Comparison of ENCODE assay signal across 8 cellular contexts in the genomic region with DNA sequence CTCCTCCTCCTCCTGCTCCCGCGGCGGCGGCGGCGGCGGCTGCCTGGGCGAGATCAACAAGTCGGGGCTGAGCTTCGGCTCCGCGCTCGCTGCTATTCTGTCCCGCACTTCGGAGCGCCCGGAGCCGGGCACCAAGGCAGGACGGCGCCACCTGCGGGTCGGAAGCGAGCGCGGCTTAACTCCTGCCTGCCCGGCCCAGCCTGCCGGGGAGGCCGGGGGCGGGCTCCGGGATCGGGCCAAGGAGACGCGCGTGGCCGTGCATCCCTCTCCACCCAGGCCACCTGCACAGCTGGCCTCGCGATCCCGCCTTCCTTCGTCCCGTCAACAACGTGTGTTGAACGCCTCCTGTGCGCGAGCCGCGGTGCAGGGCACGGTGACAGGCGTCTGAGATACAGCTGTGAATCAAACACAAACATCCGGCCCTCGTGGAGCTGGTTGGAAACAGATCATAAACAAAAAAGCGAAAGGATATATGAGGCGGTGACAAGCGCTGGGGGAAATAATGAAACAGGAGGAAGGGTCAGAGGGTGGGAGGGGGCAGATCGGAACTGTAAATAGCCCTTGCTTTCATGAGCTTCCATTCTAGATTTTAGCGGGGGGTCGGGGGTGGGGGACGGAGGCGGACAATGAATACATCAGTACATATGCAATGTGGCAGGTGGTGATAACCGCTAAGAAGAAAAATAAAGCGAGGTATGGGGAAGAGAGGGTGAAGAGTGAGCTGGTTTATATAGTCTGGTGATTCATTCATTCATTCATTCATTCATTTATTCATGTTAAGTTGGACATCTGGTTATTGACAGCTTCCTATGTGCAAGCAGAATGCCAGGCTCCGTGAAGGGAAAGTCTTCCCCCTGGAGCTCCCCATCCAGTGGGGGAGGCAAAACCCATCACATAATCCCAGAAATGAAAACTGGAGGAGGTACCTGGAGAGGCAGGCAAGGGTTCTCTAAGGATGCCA. TPM values are rescaled to one million over a fixed set of nuclear protein-coding genes. Genes with fewer than 3 reads are reported as not detected.
DNase-seq lines count a peak whose midpoint lies in the region; ATAC-seq and TF ChIP-seq lines count a peak whose summit lies in the region.

No MANE protein-coding gene starts in this region.

- no peaks in the 10 kb centered on the region for H3K36me3 ChIP-seq in hepatocyte (replicated peaks; ENCODE audit: insufficient read depth, low read depth)
- no peaks in the 10 kb centered on the region for H3K36me3 ChIP-seq in rectal smooth muscle tissue (ENCODE audit: control insufficient read depth, insufficient read depth, low read length)

- no peak overlapping the region for H2AFZ ChIP-seq in hepatocyte

- peaks cover 2% of the 10 kb centered on the region for H3K36me3 Mint-ChIP-seq in T-helper 17 cell (ENCODE audit: low read depth)

- H3K79me2 ChIP-seq in hepatocyte, result no peaks in the 10 kb centered on the region

- peak overlapping the region; percentile 88 for H3K4me2 ChIP-seq in hepatocyte

- H3K4me1 ChIP-seq in hepatocyte (ENCODE audit: insufficient read depth), result peaks cover 9% of the 10 kb centered on the region
- no peaks in the 10 kb centered on the region for H3K4me1 ChIP-seq in rectal smooth muscle tissue (ENCODE audit: control insufficient read depth, insufficient read depth, low read length)

- no peaks in the 10 kb centered on the region for H3K9me3 ChIP-seq in T-helper 17 cell (ENCODE audit: control insufficient read depth, low read length, poor library complexity, severe bottlenecking)
- H3K9me3 ChIP-seq in hepatocyte (ENCODE audit: low read depth), result no peaks in the 10 kb centered on the region

- no peaks in the 10 kb centered on the region for H3K9me2 ChIP-seq in hepatocyte (replicated peaks; ENCODE audit: insufficient read depth)

- peak overlapping the region; percentile 91 for H3K4me3 Mint-ChIP-seq in T-helper 17 cell

- H3K9ac ChIP-seq in rectal smooth muscle tissue (ENCODE audit: low read length), result no peak overlapping the region

- peaks cover 9% of the 10 kb centered on the region for H3K4me1 Mint-ChIP-seq in T-helper 17 cell

- 5% methylated on average over 32 of the region's 61 CpGs for WGBS in hepatocyte (ENCODE audit: low lambda C conversion rate, missing lambda C conversion rate)

- no peaks in the 10 kb centered on the region for H4K20me1 ChIP-seq in hepatocyte (ENCODE audit: insufficient read depth, poor library complexity, severe bottlenecking)

- no peak overlapping the region for H3K27ac ChIP-seq in hepatocyte
- no peak overlapping the region for H3K27ac ChIP-seq in rectal smooth muscle tissue (ENCODE audit: low read depth, low read length)

- peaks cover 53% of the 10 kb centered on the region for H3K27me3 ChIP-seq in hepatocyte
- no peaks in the 10 kb centered on the region for H3K27me3 ChIP-seq in rectal smooth muscle tissue (ENCODE audit: control insufficient read depth, insufficient read depth, low read length)

- peak overlapping the region; percentile 39 for H3K4me3 ChIP-seq in astrocyte of the cerebellum (ENCODE audit: low read depth, low read length)
- H3K4me3 ChIP-seq in hepatocyte, result peak overlapping the region; percentile 5
- H3K4me3 ChIP-seq in rectal smooth muscle tissue (ENCODE audit: low read length), result peak overlapping the region; percentile 68

- ATAC-seq in T-helper 17 cell (peak; percentile 83), GM19351 (IDR thresholded peaks at IDR 0.05; ENCODE audit: unreplicated experiment) (no peak), GM19455 (IDR thresholded peaks at IDR 0.05; ENCODE audit: unreplicated experiment) (no peak)

- H3K27ac Mint-ChIP-seq in T-helper 17 cell, result no peak overlapping the region

- in situ Hi-C loops in astrocyte of the cerebellum (cut with HindIII; ENCODE audit: low sequenced_read_pairs), result no loop called here

- DNase-seq in GM10266 (ENCODE audit: extremely low spot score), result peak; percentile 83
- peak; percentile 83 to 92 (median 85) for DNase-seq in NCI-H1417 (lab: John Stamatoyannopoulos, UW)
- DNase-seq in T-helper 17 cell, result peak; percentile 28 to 55 (median 32)
- peak; percentile 52 for DNase-seq in astrocyte of the cerebellum (ENCODE audit: low read depth)
- DNase-seq in hepatocyte (ENCODE audit: low spot score), result peak; percentile 92

- TF ChIP-seq CTCF in GM10266 (IDR thresholded peaks at IDR 0.05; ENCODE audit: control insufficient read depth, insufficient read depth, low read depth, missing control alignments), result peak; percentile 69
- peak; percentile 71 for TF ChIP-seq CTCF in astrocyte of the cerebellum (IDR thresholded peaks at IDR 0.05; ENCODE audit: low read depth, low read length, missing control alignments)
- peak; percentile 87 for TF ChIP-seq CTCF in hepatocyte (IDR thresholded peaks at IDR 0.05; ENCODE audit: poor library complexity)

- H3K27me3 Mint-ChIP-seq in T-helper 17 cell, result peaks cover 78% of the 10 kb centered on the region

RNA-seq across cellular contexts. Expression of gene KCNB1, which starts 2.0 kb away (rescaled TPM):
- under 1 TPM; 0.12 to 0.21 TPM for total RNA-seq in T-helper 17 cell
- 0.37 and 0.44 TPM in 2 replicates for total RNA-seq in hepatocyte
- polyA plus RNA-seq in hepatocyte, result 1.0 and 1.5 TPM in 2 replicates

Comparison
In these comparisons a context has a peak if more than half of its experiments do, and no peak if none do; other contexts are left out.
1. DNase-seq: peak in every context shown above with its lines; median percentile 92 in hepatocyte; 85 in NCI-H1417; 83 in GM10266; 52 in astrocyte of the cerebellum; 32 in T-helper 17 cell.
2. H3K4me3 ChIP-seq: peak in every context shown above with its lines; median percentile 68 in rectal smooth muscle tissue; 39 in astrocyte of the cerebellum; 5 in hepatocyte.